In genomic region chr7:80362677-80363076, GRCh38 we compare ENCODE assay signal across 26 cellular contexts.
DNase-seq lines count a peak whose midpoint lies in the region; ATAC-seq and TF ChIP-seq lines count a peak whose summit lies in the region.
"Had no signal": no experiment of that assay in that cellular context is flagged by ENCODE, and none has a peak within 500 bp of the region (broad histone marks: within the 10 kb centered on the region; RNA-seq: fewer than 3 reads in every experiment).

No MANE protein-coding gene starts in this region.

- peaks cover 9% of the 10 kb centered on the region for H3K9me3 ChIP-seq in SK-N-SH
- H3K9me3 ChIP-seq in fibroblast of lung (ENCODE audit: control insufficient read depth, insufficient read depth, low read depth, low read length), result no peaks in the 10 kb centered on the region

- peaks cover 7% of the 10 kb centered on the region for H3K36me3 Mint-ChIP-seq in progenitor cell of endocrine pancreas (ENCODE audit: insufficient read depth)
- H3K36me3 Mint-ChIP-seq: CD4-positive, CD25-positive, alpha-beta regulatory T cell had no signal

- H4K20me1 ChIP-seq in SK-N-SH (ENCODE audit: insufficient read depth) (no peaks in the 10 kb centered on the region), fibroblast of lung (ENCODE audit: control insufficient read depth, extremely low read depth, insufficient read depth, low read length) (no peaks in the 10 kb centered on the region)
- H4K20me1 ChIP-seq: BLaER1 had no signal

- H3K27me3 Mint-ChIP-seq in progenitor cell of endocrine pancreas, result no peaks in the 10 kb centered on the region
- H3K27me3 Mint-ChIP-seq: CD4-positive, CD25-positive, alpha-beta regulatory T cell had no signal

- no peak for TF ChIP-seq EP300 in SK-N-SH (IDR thresholded peaks at IDR 0.05; ENCODE audit: borderline replicate concordance in 1 of 2, low read depth in 1 of 2, low read length in 1 of 2)

- WGBS in SK-N-SH (ENCODE audit: low lambda C conversion rate), result 82% methylated on average over 2 of the region's 2 CpGs

- no peaks in the 10 kb centered on the region for H3F3A ChIP-seq in SK-N-SH (replicated peaks; ENCODE audit: insufficient read depth)

- H3K4me1 ChIP-seq in SK-N-SH (ENCODE audit: control insufficient read depth in 1 of 2, insufficient read depth in 2 of 2, low read depth in 1 of 2, low read length in 1 of 2) (peaks cover 0 to 10% of the 10 kb centered on the region in 2 experiments; a peak in 1 of 4 replicates), fibroblast of lung (ENCODE audit: control insufficient read depth, extremely low read depth, insufficient read depth, low read length) (no peaks in the 10 kb centered on the region)
- H3K4me1 ChIP-seq: BLaER1 had no signal

- no peak for ATAC-seq in SK-N-SH treated with all-trans-retinoic acid at 6 μM for 48 hours
- no peak for ATAC-seq in esophagus mucosa
- ATAC-seq: GM12878, HepG2, Panc1 had no signal

- POLR2A ChIA-PET in SK-N-SH (lab: Yijun Ruan, JAX), result no interaction called here

- no peak for TF ChIP-seq RAD21 in SK-N-SH (IDR thresholded peaks at IDR 0.05; ENCODE audit: low read length)

- H3K27ac ChIP-seq in SK-N-SH (ENCODE audit: low read depth in 2 of 2, low read length in 1 of 2), result no peak overlapping the region; a peak in 1 of 4 replicates
- no peak overlapping the region for H3K27ac ChIP-seq in fibroblast of lung (ENCODE audit: insufficient read depth, low read length)
- H3K27ac ChIP-seq: BLaER1, RWPE1 had no signal

- no peak overlapping the region for H3K27ac Mint-ChIP-seq in progenitor cell of endocrine pancreas
- H3K27ac Mint-ChIP-seq: CD4-positive, CD25-positive, alpha-beta regulatory T cell had no signal

- peaks cover 0 to 4% of the 10 kb centered on the region in 2 experiments for H3K36me3 ChIP-seq in SK-N-SH (replicated peaks in 1 of 2; ENCODE audit: control insufficient read depth in 1 of 2, insufficient read depth in 2 of 2, low read length in 1 of 2)
- H3K36me3 ChIP-seq in fibroblast of lung (ENCODE audit: control insufficient read depth, insufficient read depth, low read length), result no peaks in the 10 kb centered on the region
- H3K36me3 ChIP-seq: BLaER1 had no signal

- CTCF ChIA-PET in SK-N-SH (lab: Yijun Ruan, JAX), result no interaction called here

- H3K27me3 ChIP-seq in SK-N-SH (ENCODE audit: insufficient read depth), result no peaks in the 10 kb centered on the region
- H3K27me3 ChIP-seq in fibroblast of lung (ENCODE audit: control insufficient read depth, insufficient read depth, low read length), result no peaks in the 10 kb centered on the region
- H3K27me3 ChIP-seq: BLaER1 had no signal

- TF ChIP-seq CTCF in SK-N-SH (IDR thresholded peaks at IDR 0.05) (no peak), fibroblast of lung (conservative IDR thresholded peaks at IDR 0.05 in 1 of 2, IDR thresholded peaks at IDR 0.05 in 1 of 2; ENCODE audit: low read depth in 1 of 2, low read length in 2 of 2) (no peak), progenitor cell of endocrine pancreas (IDR thresholded peaks at IDR 0.05; ENCODE audit: unreplicated experiment) (no peak)

- H3K9me3 Mint-ChIP-seq in progenitor cell of endocrine pancreas (ENCODE audit: low read depth), result peaks cover 20% of the 10 kb centered on the region

- H3K9me2 ChIP-seq in SK-N-SH, result no peaks in the 10 kb centered on the region

- no peak overlapping the region for H2AFZ ChIP-seq in SK-N-SH (ENCODE audit: low read depth)
- H2AFZ ChIP-seq in fibroblast of lung (ENCODE audit: low read length), result no peak overlapping the region

- H3K4me3 Mint-ChIP-seq in progenitor cell of endocrine pancreas (ENCODE audit: low read depth), result no peak overlapping the region
- H3K4me3 Mint-ChIP-seq: CD4-positive, CD25-positive, alpha-beta regulatory T cell had no signal

- H3K9ac ChIP-seq in SK-N-SH (no peak overlapping the region), fibroblast of lung (ENCODE audit: insufficient read depth, low read length) (no peak overlapping the region)
- H3K9ac ChIP-seq: BLaER1 had no signal

- no peaks in the 10 kb centered on the region for H3K79me2 ChIP-seq in SK-N-SH (ENCODE audit: insufficient read depth)
- no peaks in the 10 kb centered on the region for H3K79me2 ChIP-seq in fibroblast of lung (ENCODE audit: control insufficient read depth, insufficient read depth, low read length)

- H3K4me3 ChIP-seq in SK-N-SH (ENCODE audit: low read depth in 2 of 2, low read length in 1 of 2), result no peak overlapping the region
- H3K4me3 ChIP-seq in fibroblast of lung (replicated peaks in 1 of 4; ENCODE audit: control extremely low read depth in 1 of 4, insufficient read depth in 1 of 4, low read depth in 3 of 4, low read length in 4 of 4), result no peak overlapping the region
- H3K4me3 ChIP-seq: BLaER1, GM12878 had no signal

- no peak for DNase-seq in SK-N-SH
- peak; percentile 35 for DNase-seq in LHCN-M2 (ENCODE audit: low read depth)
- DNase-seq in fibroblast of lung (ENCODE audit: low read depth in 2 of 2), result peak in 1 of 2 donors; percentile 31
- no peak for DNase-seq in stimulated activated CD4-positive, alpha-beta T cell treated with anti-CD3 and anti-CD28 coated beads, Interleukin-1b, Interleukin-23, amount 100 ng/mL, for 48 hours
- DNase-seq in progenitor cell of endocrine pancreas (ENCODE audit: low spot score, unreplicated experiment), result no peak
- DNase-seq: 8988T; CD4-positive, CD25-positive, alpha-beta regulatory T cell; DMS153; GDM1; KG1; MM.1S; NCI-H1048; NCI-H1417; NCI-H1694; NCI-H2029 treated with DMSO at 0.1 percent for 48 hours; NCI-H446 treated with DMSO at 0.1 percent for 48 hours; NCI-H526; NCI-H82; SHP77 had no signal

- H3K4me2 ChIP-seq in SK-N-SH, result no peak overlapping the region
- H3K4me2 ChIP-seq in fibroblast of lung (ENCODE audit: extremely low read depth, insufficient read depth, low read length), result peak overlapping the region; percentile 38
- H3K4me2 ChIP-seq: BLaER1 had no signal

- H3K4me1 Mint-ChIP-seq in progenitor cell of endocrine pancreas (ENCODE audit: low read depth), result no peaks in the 10 kb centered on the region
- H3K4me1 Mint-ChIP-seq: CD4-positive, CD25-positive, alpha-beta regulatory T cell had no signal

TF ChIP-seq in SK-N-SH, 30 proteins besides CTCF, POLR2A, EP300 and RAD21:
- TF ChIP-seq FOSL2 (IDR thresholded peaks at IDR 0.05; ENCODE audit: borderline replicate concordance, low read depth), result 0 out of 2 replicates have a peak, but pooled peaks have one; percentile 28
- TF ChIP-seq EZH2phosphoT487 (IDR thresholded peaks at IDR 0.05; ENCODE audit: borderline replicate concordance, low read depth), result no peak

TF ChIP-seq in SK-N-SH treated with all-trans-retinoic acid at 6 μM for 48 hours, 23 proteins besides CTCF, POLR2A, EP300 and RAD21:
- TF ChIP-seq ZC3H10 (CRISPR knock-in tag; IDR thresholded peaks at IDR 0.05), result no peak
- TF ChIP-seq CSRNP3 (CRISPR knock-in tag; IDR thresholded peaks at IDR 0.05), result no peak
- no peak for TF ChIP-seq ZNF70 (CRISPR knock-in tag; IDR thresholded peaks at IDR 0.05)
